ENCODE assay signal across 20 cellular contexts in the genomic region with DNA sequence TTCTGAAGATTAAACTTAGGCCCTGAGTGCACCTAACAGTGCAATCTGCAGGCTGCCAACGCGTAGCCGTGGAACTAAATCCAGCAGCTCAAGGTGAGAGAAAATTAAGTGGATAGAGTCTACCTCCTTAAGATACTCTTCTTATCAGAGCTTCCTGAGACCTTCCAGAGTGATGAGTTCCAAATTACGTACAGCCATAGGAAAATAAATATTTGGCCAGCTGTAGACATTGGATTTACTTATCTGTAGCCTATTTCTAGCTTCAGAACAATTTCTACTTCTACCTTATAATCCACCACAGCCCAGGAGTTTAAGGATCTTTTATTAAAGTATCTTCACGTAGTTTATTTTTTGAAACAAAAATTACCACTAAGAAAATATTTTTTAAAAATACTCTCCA.
"Had no signal": no experiment of that assay in that cellular context is flagged by ENCODE, and none has a peak within 500 bp of the region (broad histone marks: within the 10 kb centered on the region; RNA-seq: fewer than 3 reads in every experiment).

No MANE protein-coding gene starts in this region.

- H3K9me3 ChIP-seq: thyroid gland had no signal

- H3K27ac ChIP-seq: VCaP had no signal

- H3K27me3 ChIP-seq: thyroid gland had no signal

- H3K36me3 ChIP-seq: thyroid gland had no signal

- ATAC-seq: activated CD4-positive, CD25-positive, alpha-beta regulatory T cell treated with anti-CD3 and anti-CD28 coated beads, Interleukin-2, amount 50 U/mL, for 24 hours; activated CD8-positive, alpha-beta memory T cell treated with anti-CD3 and anti-CD28 coated beads, Interleukin-2, amount 10 ng/mL, durations not matched to agents 7 days and 5 days; activated CD8-positive, alpha-beta T cell treated with anti-CD3 and anti-CD28 coated beads for 36 hours; left colon; SK-N-SH treated with all-trans-retinoic acid at 6 μM for 48 hours; stimulated activated naive CD8-positive, alpha-beta T cell treated with anti-CD3 and anti-CD28 coated beads, Interleukin-15, Interleukin-2, amounts not matched to agents 100 U/mL and 50 U/mL, for 24 hours had no signal

- H3K4me3 ChIP-seq: thyroid gland had no signal

- DNase-seq: activated CD4-positive, alpha-beta T cell treated with anti-CD3 and anti-CD28 coated beads, Interleukin-2, amount 10 ng/mL, durations not matched to agents 7 days and 5 days; activated CD8-positive, alpha-beta memory T cell treated with anti-CD3 and anti-CD28 coated beads, Interleukin-2, amount 10 ng/mL, durations not matched to agents 7 days and 5 days; activated CD8-positive, alpha-beta T cell treated with anti-CD3 and anti-CD28 coated beads for 36 hours; activated effector memory CD4-positive, alpha-beta T cell treated with anti-CD3 and anti-CD28 coated beads, Interleukin-2, amount 50 U/mL, for 16 hours; activated naive CD4-positive, alpha-beta T cell treated with anti-CD3 and anti-CD28 coated beads, Interleukin-2, amount 10 ng/mL, durations not matched to agents 7 days and 5 days; activated T-cell treated with anti-CD3 and anti-CD28 coated beads for 4 hours; amygdala; cortex of kidney; endodermal cell; foreskin fibroblast; hypothalamus; left colon; nucleus accumbens; stimulated activated CD4-positive, alpha-beta T cell treated with anti-CD3 and anti-CD28 coated beads, Interleukin-4, amount 100 ng/mL, for 24 hours; stimulated activated naive CD8-positive, alpha-beta T cell treated with anti-CD3 and anti-CD28 coated beads, Interleukin-15, Interleukin-2, amounts not matched to agents 100 U/mL and 50 U/mL, for 24 hours; substantia nigra; thyroid gland had no signal
